Comparison of ENCODE assay signal across 9 cellular contexts in genomic region chr3:127790580-127791183, GRCh38. TPM values are rescaled to one million over a fixed set of nuclear protein-coding genes. Genes with fewer than 3 reads are reported as not detected.
DNase-seq lines count a peak whose midpoint lies in the region; ATAC-seq and TF ChIP-seq lines count a peak whose summit lies in the region.
"Had no signal": no experiment of that assay in that cellular context is flagged by ENCODE, and none has a peak within 500 bp of the region (broad histone marks: within the 10 kb centered on the region; RNA-seq: fewer than 3 reads in every experiment).

No MANE protein-coding gene starts in this region.

- H2BK12ac ChIP-seq in mesenchymal stem cell (ENCODE audit: low read length in 2 of 2): peak overlapping the region; percentile 97 to 99

- no peak for TF ChIP-seq EP300 in transverse colon (IDR thresholded peaks at IDR 0.05; ENCODE audit: low read depth)

- H3K4ac ChIP-seq in mesenchymal stem cell (ENCODE audit: low read depth in 1 of 2, low read length in 2 of 2): peak overlapping the region; percentile 81 to 83

- DNase-seq in activated CD8-positive, alpha-beta T cell treated with anti-CD3 and anti-CD28 coated beads for 36 hours: no peak
- no peak for DNase-seq in activated CD8-positive, alpha-beta T cell treated with anti-CD3 and anti-CD28 coated beads, Interleukin-2, amount 10 ng/mL, durations not matched to agents 7 days and 5 days
- no peak for DNase-seq in PC-9
- no peak for DNase-seq in mesenchymal stem cell
- DNase-seq in transverse colon: no peak
- DNase-seq in dermis blood vessel endothelial cell: no peak
- no peak for DNase-seq in COLO668 (lab: John Stamatoyannopoulos, UW; ENCODE audit: unreplicated experiment)
- DNase-seq: effector CD4-positive, alpha-beta T cell had no signal

- no peak overlapping the region for H2BK5ac ChIP-seq in mesenchymal stem cell (ENCODE audit: low read depth, low read length, poor library complexity, severe bottlenecking)

- TF ChIP-seq POLR2A in transverse colon (IDR thresholded peaks at IDR 0.05): no peak

- peak overlapping the region; percentile 89 for H4K91ac ChIP-seq in mesenchymal stem cell (ENCODE audit: low read length)

- WGBS in mesenchymal stem cell: 87% methylated on average over 16 of the region's 16 CpGs
- WGBS in transverse colon (ENCODE audit: low coverage in 1 of 2), 2 donors: 73 to 96% methylated on average over 9 to 16 of the region's 16 CpGs

- peak overlapping the region; percentile 96 for H4K8ac ChIP-seq in mesenchymal stem cell (ENCODE audit: low read length)

- no peaks in the 10 kb centered on the region for H3K9me2 ChIP-seq in PC-9 (ENCODE audit: insufficient read depth)

- H3K23ac ChIP-seq in mesenchymal stem cell (ENCODE audit: low read length in 2 of 2): no peak overlapping the region

- H2AFZ ChIP-seq in PC-9: no peak overlapping the region
- peak overlapping the region; percentile 3 for H2AFZ ChIP-seq in mesenchymal stem cell (ENCODE audit: low read depth, low read length)

- H3K27me3 Mint-ChIP-seq in activated CD8-positive, alpha-beta T cell treated with anti-CD3 and anti-CD28 coated beads for 36 hours: peaks cover 3% of the 10 kb centered on the region
- H3K27me3 Mint-ChIP-seq in activated CD8-positive, alpha-beta T cell treated with anti-CD3 and anti-CD28 coated beads, Interleukin-2, amount 10 ng/mL, durations not matched to agents 7 days and 5 days (ENCODE audit: low read depth): peaks cover 19% of the 10 kb centered on the region

- peaks cover 23% of the 10 kb centered on the region for H3K79me1 ChIP-seq in mesenchymal stem cell (replicated peaks; ENCODE audit: low read length, poor library complexity, severe bottlenecking)

- BruUV-seq in PC-9 (replicated peaks; lab: Mats Ljungman, UMichigan): no TSS peak

- no peak overlapping the region for H3K27ac Mint-ChIP-seq in activated CD8-positive, alpha-beta T cell treated with anti-CD3 and anti-CD28 coated beads for 36 hours
- H3K27ac Mint-ChIP-seq in activated CD8-positive, alpha-beta T cell treated with anti-CD3 and anti-CD28 coated beads, Interleukin-2, amount 10 ng/mL, durations not matched to agents 7 days and 5 days: no peak overlapping the region

- H3K14ac ChIP-seq in mesenchymal stem cell (ENCODE audit: low read length in 2 of 2): peak overlapping the region in 1 of 2 experiments; percentile 99

- peak overlapping the region; percentile 58 for H3K4me2 ChIP-seq in PC-9
- H3K4me2 ChIP-seq in mesenchymal stem cell (ENCODE audit: low read length, poor library complexity, severe bottlenecking): no peak overlapping the region

- CTCF ChIA-PET in activated CD8-positive, alpha-beta T cell treated with anti-CD3 and anti-CD28 coated beads for 36 hours (lab: Charles Lee): interaction anchor here (1.0 to 1.5 kb wide), 5 partner anchors 9 to 138 kb away, joined by 3 to 5 read pairs (median 4); no protein-coding TSS in a partner anchor
- CTCF ChIA-PET in activated CD8-positive, alpha-beta T cell treated with anti-CD3 and anti-CD28 coated beads, Interleukin-2, amount 10 ng/mL, durations not matched to agents 7 days and 5 days (lab: Charles Lee): interaction anchor here (0.6 to 3.1 kb wide), 29 partner anchors 8 to 343 kb away, joined by 3 to 63 read pairs (median 5); partner anchors contain the start of genes KBTBD12 and MGLL
- CTCF ChIA-PET in PC-9 (lab: Charles Lee): interaction anchor here (0.6 to 1.3 kb wide), 8 partner anchors 27 to 293 kb away, joined by 3 to 19 read pairs (median 5); no protein-coding TSS in a partner anchor

- H3K9me3 Mint-ChIP-seq in activated CD8-positive, alpha-beta T cell treated with anti-CD3 and anti-CD28 coated beads for 36 hours: peaks cover 2% of the 10 kb centered on the region
- no peaks in the 10 kb centered on the region for H3K9me3 Mint-ChIP-seq in activated CD8-positive, alpha-beta T cell treated with anti-CD3 and anti-CD28 coated beads, Interleukin-2, amount 10 ng/mL, durations not matched to agents 7 days and 5 days (ENCODE audit: insufficient read depth)

- no peak for TF ChIP-seq CTCF in activated CD8-positive, alpha-beta T cell treated with anti-CD3 and anti-CD28 coated beads for 36 hours (IDR thresholded peaks at IDR 0.05)
- no peak for TF ChIP-seq CTCF in PC-9 (conservative IDR thresholded peaks at IDR 0.05)
- TF ChIP-seq CTCF in transverse colon (IDR thresholded peaks at IDR 0.05): no peak

- peak overlapping the region; percentile 84 for H2BK15ac ChIP-seq in mesenchymal stem cell (ENCODE audit: low read depth, poor library complexity, severe bottlenecking)

- in situ Hi-C loops in transverse colon (cut with MboI; ENCODE audit: low pct_ligation_motif_present in 1 of 4, low pct_unique_long_range_greater_than_20kb in 1 of 4, low sequenced_read_pairs in 3 of 4): no loop called here

- peak overlapping the region; percentile 85 to 98 for H3K18ac ChIP-seq in mesenchymal stem cell (ENCODE audit: low read depth in 1 of 2, low read length in 2 of 2)

- intact Hi-C loops in activated CD8-positive, alpha-beta T cell treated with anti-CD3 and anti-CD28 coated beads for 36 hours (cut with micrococcal nuclease): no loop called here
- intact Hi-C loops in PC-9 (cut with micrococcal nuclease; ENCODE audit: unreplicated experiment) (loop anchor here (1.0 to 10.0 kb wide), 5 partner anchors 27 to 264 kb away; partner anchors contain the start of gene SEC61A1), transverse colon (cut with DNase I; ENCODE audit: low total_unique reads) (no loop called here)

- POLR2A ChIA-PET in activated CD8-positive, alpha-beta T cell treated with anti-CD3 and anti-CD28 coated beads for 36 hours (lab: Charles Lee): no interaction called here
- POLR2A ChIA-PET in activated CD8-positive, alpha-beta T cell treated with anti-CD3 and anti-CD28 coated beads, Interleukin-2, amount 10 ng/mL, durations not matched to agents 7 days and 5 days (lab: Charles Lee): interaction anchor here (1.0 kb wide), 1 partner anchor 38 kb away, joined by 3 read pairs; no protein-coding TSS in a partner anchor
- POLR2A ChIA-PET in PC-9 (lab: Charles Lee; ENCODE audit: unreplicated experiment): interaction anchor here (0.6 to 0.8 kb wide), 4 partner anchors 9 to 202 kb away, joined by 3 to 5 read pairs (median 4); no protein-coding TSS in a partner anchor

- H3F3A ChIP-seq in PC-9 (ENCODE audit: insufficient read depth, low read depth): peaks cover 23% of the 10 kb centered on the region

- no peaks in the 10 kb centered on the region for H3K79me2 ChIP-seq in PC-9 (ENCODE audit: low read depth)

- peak overlapping the region; percentile 90 for H2BK120ac ChIP-seq in mesenchymal stem cell (ENCODE audit: low read depth, low read length)

- H3K27me3 ChIP-seq in PC-9 (ENCODE audit: insufficient read depth, low read depth) (no peaks in the 10 kb centered on the region), mesenchymal stem cell (ENCODE audit: control insufficient read depth in 1 of 2, insufficient read depth in 1 of 2, low read length in 2 of 2) (no peaks in the 10 kb centered on the region), transverse colon (no peaks in the 10 kb centered on the region)

- H3K4me3 ChIP-seq in PC-9 (no peak overlapping the region), mesenchymal stem cell (ENCODE audit: insufficient read depth in 1 of 2, low read depth in 1 of 2, low read length in 2 of 2) (no peak overlapping the region), transverse colon (no peak overlapping the region)

- no peaks in the 10 kb centered on the region for H3K36me3 Mint-ChIP-seq in activated CD8-positive, alpha-beta T cell treated with anti-CD3 and anti-CD28 coated beads for 36 hours (ENCODE audit: low read depth)
- H3K36me3 Mint-ChIP-seq in activated CD8-positive, alpha-beta T cell treated with anti-CD3 and anti-CD28 coated beads, Interleukin-2, amount 10 ng/mL, durations not matched to agents 7 days and 5 days (ENCODE audit: low read depth): no peaks in the 10 kb centered on the region

- H2AK5ac ChIP-seq in mesenchymal stem cell (ENCODE audit: low read length, severe bottlenecking): peak overlapping the region; percentile 98

- H3K36me3 ChIP-seq in PC-9 (ENCODE audit: low read depth) (peaks cover 5% of the 10 kb centered on the region), mesenchymal stem cell (ENCODE audit: control insufficient read depth in 1 of 2, insufficient read depth in 2 of 2, low read depth in 1 of 2, low read length in 2 of 2) (peaks cover 12 to 25% of the 10 kb centered on the region in 2 experiments), transverse colon (no peaks in the 10 kb centered on the region)

- ATAC-seq in activated CD8-positive, alpha-beta T cell treated with anti-CD3 and anti-CD28 coated beads for 36 hours: peak; percentile 13
- no peak for ATAC-seq in activated CD8-positive, alpha-beta T cell treated with anti-CD3 and anti-CD28 coated beads, Interleukin-2, amount 10 ng/mL, durations not matched to agents 7 days and 5 days
- no peak for ATAC-seq in GM21367 (IDR thresholded peaks at IDR 0.05; ENCODE audit: unreplicated experiment)

- H3K4me1 ChIP-seq in PC-9 (replicated peaks; ENCODE audit: insufficient read depth) (peaks cover 30% of the 10 kb centered on the region), mesenchymal stem cell (ENCODE audit: control insufficient read depth, insufficient read depth, low read depth, low read length) (peaks cover 53% of the 10 kb centered on the region), transverse colon (peaks cover 30 to 72% (median 51%) of the 10 kb centered on the region in 4 donors)

- H4K20me1 ChIP-seq in PC-9 (ENCODE audit: insufficient read depth): no peaks in the 10 kb centered on the region

- H3K9me3 ChIP-seq in PC-9 (ENCODE audit: insufficient read depth, low read depth) (no peaks in the 10 kb centered on the region), mesenchymal stem cell (ENCODE audit: control insufficient read depth, low read length) (no peaks in the 10 kb centered on the region), transverse colon (no peaks in the 10 kb centered on the region)

- H3K4me1 Mint-ChIP-seq in activated CD8-positive, alpha-beta T cell treated with anti-CD3 and anti-CD28 coated beads for 36 hours (ENCODE audit: low read depth): peaks cover 4% of the 10 kb centered on the region
- peaks cover 11% of the 10 kb centered on the region for H3K4me1 Mint-ChIP-seq in activated CD8-positive, alpha-beta T cell treated with anti-CD3 and anti-CD28 coated beads, Interleukin-2, amount 10 ng/mL, durations not matched to agents 7 days and 5 days (ENCODE audit: low read depth)

- peak overlapping the region; percentile 35 for H3K9ac ChIP-seq in mesenchymal stem cell (ENCODE audit: low read length)

- H3K27ac ChIP-seq in PC-9 (peak overlapping the region; percentile 54), mesenchymal stem cell (ENCODE audit: low read length, poor library complexity, severe bottlenecking) (peak overlapping the region; percentile 70), transverse colon (peak overlapping the region; percentile 74 to 87 (median 84))

- no peak overlapping the region for H3K4me3 Mint-ChIP-seq in activated CD8-positive, alpha-beta T cell treated with anti-CD3 and anti-CD28 coated beads for 36 hours
- H3K4me3 Mint-ChIP-seq in activated CD8-positive, alpha-beta T cell treated with anti-CD3 and anti-CD28 coated beads, Interleukin-2, amount 10 ng/mL, durations not matched to agents 7 days and 5 days: no peak overlapping the region

RNA-seq across cellular contexts. Expression of gene MGLL, which starts 31.6 kb away (rescaled TPM):
- 1 to 10 TPM; 1.1 to 3.1 TPM for total RNA-seq in activated CD8-positive, alpha-beta T cell treated with anti-CD3 and anti-CD28 coated beads for 36 hours
- 1 to 10 TPM; 1.5 to 2.2 TPM for total RNA-seq in activated CD8-positive, alpha-beta T cell treated with anti-CD3 and anti-CD28 coated beads, Interleukin-2, amount 10 ng/mL, durations not matched to agents 7 days and 5 days
- 28.2 and 30.7 TPM in 2 replicates for total RNA-seq in PC-9 (2021)
- 81.2 TPM for polyA plus RNA-seq in mesenchymal stem cell (2013, experiment 1 of 2)
- polyA plus RNA-seq in mesenchymal stem cell (2013, experiment 2 of 2): 81.4 TPM
- 100 to 1,000 TPM; 150 to 329 (median 294) TPM for total RNA-seq in transverse colon
- 35.7 and 73.0 TPM in 2 replicates for total RNA-seq in dermis blood vessel endothelial cell
